ENCODE assay signal across 22 cellular contexts in the genomic region with DNA sequence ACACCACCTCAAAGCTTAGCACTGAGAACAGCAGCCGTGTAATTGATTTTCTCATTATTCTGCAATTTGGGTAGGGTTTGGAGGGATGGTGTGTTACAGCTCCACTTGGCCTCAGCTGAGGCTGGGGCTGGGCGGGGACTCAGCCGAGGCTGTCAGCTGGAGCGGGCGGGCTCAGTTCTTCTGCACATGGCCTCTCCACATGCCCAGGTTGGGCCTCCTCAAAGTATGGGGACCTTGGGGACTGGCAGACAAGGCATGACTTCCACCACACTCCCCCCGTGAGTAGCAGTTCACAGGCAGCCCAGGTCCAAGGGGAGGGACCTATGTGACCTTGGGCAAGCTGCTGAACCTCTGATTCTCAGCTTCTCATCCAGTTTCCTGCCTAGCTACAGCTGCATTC.
A peak's percentile ranks its signal among the peaks of the same experiment; 100 is the strongest.
DNase-seq lines count a peak whose midpoint lies in the region; ATAC-seq and TF ChIP-seq lines count a peak whose summit lies in the region.
"Had no signal": no experiment of that assay in that cellular context is flagged by ENCODE, and none has a peak within 500 bp of the region (broad histone marks: within the 10 kb centered on the region; RNA-seq: fewer than 3 reads in every experiment).

No MANE protein-coding gene starts in this region.

- peaks cover 19% of the 10 kb centered on the region; the same call in 1 of the 2 replicates for H3K4me1 ChIP-seq in SJCRH30
- H3K4me1 ChIP-seq in mucosa of descending colon (ENCODE audit: low read depth): no peaks in the 10 kb centered on the region
- H3K4me1 ChIP-seq in spleen: peaks cover 0 to 44% (median 15%) of the 10 kb centered on the region in 6 donors
- H3K4me1 ChIP-seq: BE2C had no signal

- POLR2A ChIA-PET in WTC11 (lab: Charles Lee): no interaction called here

- CTCF ChIA-PET in WTC11 (lab: Charles Lee): interaction anchor here (0.8 to 4.8 kb wide), 6 partner anchors 22 to 447 kb away, joined by 3 to 57 read pairs (median 4); no protein-coding TSS in a partner anchor

- H3K9me3 ChIP-seq in SJCRH30 (replicated peaks) (no peaks in the 10 kb centered on the region), mucosa of descending colon (no peaks in the 10 kb centered on the region), spleen (no peaks in the 10 kb centered on the region)
- H3K9me3 ChIP-seq: BE2C had no signal

- intact Hi-C loops in mucosa of descending colon (cut with DNase I, micrococcal nuclease): loop anchor here (5.0 to 10.0 kb wide), 2 partner anchors 444 to 452 kb away; a partner anchor contains a TSS
- intact Hi-C loops in spleen (cut with DNase I; ENCODE audit: low total_unique reads): loop anchor here (5.0 to 10.0 kb wide), 2 partner anchors 274 to 452 kb away; no protein-coding TSS in a partner anchor

- DNase-seq in SJCRH30 (peak; percentile 13 to 32), glutamatergic neuron (peak; percentile 44), mucosa of descending colon (no peak), spleen (peak; percentile 56), WTC11 (ENCODE audit: low spot score) (no peak)
- no peak for DNase-seq in activated naive CD4-positive, alpha-beta T cell treated with anti-CD3 and anti-CD28 coated beads, Interleukin-2, amount 50 U/mL, for 16 hours
- DNase-seq: ACHN; BE2C; C1 segment of cervical spinal cord; CD4-positive, CD25-positive, alpha-beta regulatory T cell; CD8-positive, alpha-beta memory T cell; COR-L47; DMS 273 treated with DMSO at 0.1 percent for 48 hours; DMS53; DND-41; EL; H7; HFFc6 had no signal

- H3K4me1 Mint-ChIP-seq in glutamatergic neuron (ENCODE audit: low read depth, unreplicated experiment) (peaks cover 17% of the 10 kb centered on the region), WTC11 (peaks cover 10% of the 10 kb centered on the region)
- H3K4me1 Mint-ChIP-seq: CD4-positive, CD25-positive, alpha-beta regulatory T cell; CD8-positive, alpha-beta memory T cell had no signal

- peaks cover 2% of the 10 kb centered on the region for H3K9me3 Mint-ChIP-seq in glutamatergic neuron (ENCODE audit: unreplicated experiment)
- H3K9me3 Mint-ChIP-seq in WTC11: peaks cover 6% of the 10 kb centered on the region
- H3K9me3 Mint-ChIP-seq: CD8-positive, alpha-beta memory T cell; GM23338; HFFc6 had no signal

- TF ChIP-seq POLR2A in spleen (IDR thresholded peaks at IDR 0.05): no peak

- H3K27ac Mint-ChIP-seq in glutamatergic neuron (ENCODE audit: unreplicated experiment) (no peak overlapping the region), WTC11 (no peak overlapping the region)
- H3K27ac Mint-ChIP-seq: CD4-positive, CD25-positive, alpha-beta regulatory T cell; CD8-positive, alpha-beta memory T cell; GM23338; HFFc6 had no signal

- H3K36me3 Mint-ChIP-seq in glutamatergic neuron (ENCODE audit: unreplicated experiment) (no peaks in the 10 kb centered on the region), WTC11 (no peaks in the 10 kb centered on the region)
- H3K36me3 Mint-ChIP-seq: CD4-positive, CD25-positive, alpha-beta regulatory T cell; CD8-positive, alpha-beta memory T cell had no signal

- no peak overlapping the region; the same call in 1 of the 2 replicates for H3K27ac ChIP-seq in SJCRH30
- peak overlapping the region in 4 of 8 donors; percentile 1 to 48 (median 16) for H3K27ac ChIP-seq in spleen
- H3K27ac ChIP-seq: HL-60 had no signal

- H3K27me3 Mint-ChIP-seq in glutamatergic neuron (ENCODE audit: unreplicated experiment): peaks cover 3% of the 10 kb centered on the region
- 0 out of 2 replicates have a peak, but pooled peaks cover 4% of the 10 kb centered on the region for H3K27me3 Mint-ChIP-seq in WTC11 (ENCODE audit: low read depth)

- ATAC-seq in mucosa of descending colon (peak; percentile 23), WTC11 (no peak), GM21825 (IDR thresholded peaks at IDR 0.05; ENCODE audit: unreplicated experiment) (no peak)
- ATAC-seq: GM23338, HCT116 had no signal

- H3K27me3 ChIP-seq in SJCRH30: no peaks in the 10 kb centered on the region
- peaks cover 0 to 52% (median 0%) of the 10 kb centered on the region in 7 donors for H3K27me3 ChIP-seq in spleen (replicated peaks in 1 of 7)
- H3K27me3 ChIP-seq: BE2C had no signal

- WGBS in spleen, 5 donors: 53 to 75% (median 67%) methylated on average over 2 to 6 of the region's 6 CpGs

- H3K4me3 Mint-ChIP-seq in glutamatergic neuron (ENCODE audit: unreplicated experiment) (no peak overlapping the region), WTC11 (no peak overlapping the region)
- H3K4me3 Mint-ChIP-seq: CD4-positive, CD25-positive, alpha-beta regulatory T cell; GM23338; HFFc6 had no signal

- H3K36me3 ChIP-seq in SJCRH30 (no peaks in the 10 kb centered on the region), mucosa of descending colon (ENCODE audit: low read depth) (no peaks in the 10 kb centered on the region), spleen (no peaks in the 10 kb centered on the region)
- H3K36me3 ChIP-seq: BE2C had no signal

- no peak overlapping the region for H3K4me3 ChIP-seq in SJCRH30
- no peak overlapping the region for H3K4me3 ChIP-seq in mucosa of descending colon
- H3K4me3 ChIP-seq in spleen: no peak overlapping the region
- H3K4me3 ChIP-seq: GM23338 had no signal

- TF ChIP-seq CTCF in glutamatergic neuron (IDR thresholded peaks at IDR 0.05; ENCODE audit: partially characterized antibody, unreplicated experiment) (no peak), mucosa of descending colon (IDR thresholded peaks at IDR 0.05) (no peak), spleen (IDR thresholded peaks at IDR 0.05 in 8 of 11, conservative IDR thresholded peaks at IDR 0.05 in 3 of 11) (no peak), WTC11 (IDR thresholded peaks at IDR 0.05) (no peak)

TF ChIP-seq in WTC11, 78 proteins besides CTCF, POLR2A, EP300 and RAD21:
- TF ChIP-seq, protein P1, sequence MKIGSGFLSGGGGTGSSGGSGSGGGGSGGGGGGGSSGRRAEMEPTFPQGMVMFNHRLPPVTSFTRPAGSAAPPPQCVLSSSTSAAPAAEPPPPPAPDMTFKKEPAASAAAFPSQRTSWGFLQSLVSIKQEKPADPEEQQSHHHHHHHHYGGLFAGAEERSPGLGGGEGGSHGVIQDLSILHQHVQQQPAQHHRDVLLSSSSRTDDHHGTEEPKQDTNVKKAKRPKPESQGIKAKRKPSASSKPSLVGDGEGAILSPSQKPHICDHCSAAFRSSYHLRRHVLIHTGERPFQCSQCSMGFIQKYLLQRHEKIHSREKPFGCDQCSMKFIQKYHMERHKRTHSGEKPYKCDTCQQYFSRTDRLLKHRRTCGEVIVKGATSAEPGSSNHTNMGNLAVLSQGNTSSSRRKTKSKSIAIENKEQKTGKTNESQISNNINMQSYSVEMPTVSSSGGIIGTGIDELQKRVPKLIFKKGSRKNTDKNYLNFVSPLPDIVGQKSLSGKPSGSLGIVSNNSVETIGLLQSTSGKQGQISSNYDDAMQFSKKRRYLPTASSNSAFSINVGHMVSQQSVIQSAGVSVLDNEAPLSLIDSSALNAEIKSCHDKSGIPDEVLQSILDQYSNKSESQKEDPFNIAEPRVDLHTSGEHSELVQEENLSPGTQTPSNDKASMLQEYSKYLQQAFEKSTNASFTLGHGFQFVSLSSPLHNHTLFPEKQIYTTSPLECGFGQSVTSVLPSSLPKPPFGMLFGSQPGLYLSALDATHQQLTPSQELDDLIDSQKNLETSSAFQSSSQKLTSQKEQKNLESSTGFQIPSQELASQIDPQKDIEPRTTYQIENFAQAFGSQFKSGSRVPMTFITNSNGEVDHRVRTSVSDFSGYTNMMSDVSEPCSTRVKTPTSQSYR (CRISPR knock-in tag; IDR thresholded peaks at IDR 0.05): no peak
- no peak for TF ChIP-seq ZNF416 (CRISPR knock-in tag; IDR thresholded peaks at IDR 0.05)
- TF ChIP-seq FOXP1 (CRISPR knock-in tag; IDR thresholded peaks at IDR 0.05; ENCODE audit: borderline replicate concordance): no peak
- TF ChIP-seq SP1 (CRISPR knock-in tag; conservative IDR thresholded peaks at IDR 0.05): no peak
- no peak for TF ChIP-seq NFE2L1 (CRISPR knock-in tag; IDR thresholded peaks at IDR 0.05)

Comparison
In these comparisons a context has a peak if more than half of its experiments do, and no peak if none do; other contexts are left out.
1. DNase-seq: peak in SJCRH30 (2 of 2), glutamatergic neuron (single experiment) and spleen (single experiment); none in mucosa of descending colon (0 of 3), activated naive CD4-positive, alpha-beta T cell treated with anti-CD3 and anti-CD28 coated beads, Interleukin-2, amount 50 U/mL, for 16 hours (single experiment) and WTC11 (single experiment).